ENCODE assay signal across 33 cellular contexts in the genomic region with DNA sequence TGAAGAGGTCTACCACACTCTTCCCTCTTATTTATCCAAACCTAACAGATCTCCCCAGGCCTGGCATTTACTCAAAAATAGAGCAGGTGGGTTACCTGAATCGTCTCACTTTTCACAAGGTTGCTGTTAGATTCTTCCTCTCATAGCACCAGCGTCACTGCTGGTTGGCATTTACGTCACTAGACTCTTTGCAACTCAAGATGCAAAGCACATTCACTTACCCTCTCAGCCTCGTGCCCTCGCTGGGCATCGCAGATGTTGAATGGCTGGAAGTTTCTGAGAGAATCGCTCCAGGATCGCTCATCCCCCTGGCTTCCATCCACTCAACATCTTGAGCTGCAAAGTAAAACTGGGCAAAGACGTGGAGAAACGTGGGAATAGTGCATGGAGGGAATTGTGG. TPM values are rescaled to one million over a fixed set of nuclear protein-coding genes. Genes with fewer than 3 reads are reported as not detected.
"Had no signal": no experiment of that assay in that cellular context is flagged by ENCODE, and none has a peak within 500 bp of the region (broad histone marks: within the 10 kb centered on the region; RNA-seq: fewer than 3 reads in every experiment).

No MANE protein-coding gene starts in this region.

- H3K36me3 ChIP-seq: adrenal gland, brain microvascular endothelial cell, breast epithelium had no signal

- H3K27me3 ChIP-seq: adrenal gland, body of pancreas, brain microvascular endothelial cell, breast epithelium had no signal

- H3K4me3 ChIP-seq: adrenal gland, body of pancreas, breast epithelium had no signal

- DNase-seq: activated B cell treated with CpG ODN at 0.5 μM for 24 hours; activated CD4-positive, alpha-beta memory T cell treated with anti-CD3 and anti-CD28 coated beads, Interleukin-2, amount 10 ng/mL, durations not matched to agents 7 days and 5 days; activated CD4-positive, alpha-beta T cell treated with anti-CD3 and anti-CD28 coated beads for 1 hour; activated CD4-positive, alpha-beta T cell treated with anti-CD3 and anti-CD28 coated beads for 36 hours; activated CD4-positive, alpha-beta T cell treated with anti-CD3 and anti-CD28 coated beads for 48 hours; activated CD4-positive, alpha-beta T cell treated with anti-CD3 and anti-CD28 coated beads, Interleukin-2, amount 10 ng/mL, durations not matched to agents 7 days and 5 days; activated CD4-positive, alpha-beta T cell treated with anti-CD3 and anti-CD28 coated beads, Interleukin-2, amount 50 U/mL, for 48 hours; activated CD8-positive, alpha-beta memory T cell treated with anti-CD3 and anti-CD28 coated beads for 24 hours; activated CD8-positive, alpha-beta memory T cell treated with anti-CD3 and anti-CD28 coated beads, Interleukin-2, amount 10 ng/mL, durations not matched to agents 7 days and 5 days; activated CD8-positive, alpha-beta memory T cell treated with anti-CD3 and anti-CD28 coated beads, Interleukin-2, amount 50 U/mL, for 48 hours; activated CD8-positive, alpha-beta T cell treated with anti-CD3 and anti-CD28 coated beads, Interleukin-2, amount 10 ng/mL, durations not matched to agents 7 days and 5 days; activated effector memory CD4-positive, alpha-beta T cell treated with anti-CD3 and anti-CD28 coated beads, Interleukin-2, amount 50 U/mL, for 16 hours; activated gamma-delta T cell treated with Interleukin-2 at 50 U/mL for 16 hours; activated naive CD4-positive, alpha-beta T cell; activated naive CD4-positive, alpha-beta T cell treated with anti-CD3 and anti-CD28 coated beads for 36 hours; activated naive CD4-positive, alpha-beta T cell treated with anti-CD3 and anti-CD28 coated beads, Interleukin-2, amount 50 U/mL, for 16 hours; activated naive CD8-positive, alpha-beta T cell treated with anti-CD3 and anti-CD28 coated beads for 36 hours; activated T-cell treated with anti-CD3 and anti-CD28 coated beads, Interleukin-2, amount 50 U/mL, for 24 hours; activated T-cell treated with anti-CD3 and anti-CD28 coated beads, Interleukin-2, amount 50 U/mL, for 48 hours; adrenal gland; amniotic stem cell; aorta; body of pancreas; brain microvascular endothelial cell; cerebellar nuclear complex; T-helper 1 cell; T-helper 2 cell; T-helper 9 cell had no signal

- H3K4me1 ChIP-seq: adrenal gland, body of pancreas, breast epithelium had no signal

- ATAC-seq: activated CD4-positive, alpha-beta T cell treated with anti-CD3 and anti-CD28 coated beads for 36 hours; activated CD8-positive, alpha-beta memory T cell treated with anti-CD3 and anti-CD28 coated beads, Interleukin-2, amount 10 ng/mL, durations not matched to agents 7 days and 5 days; activated CD8-positive, alpha-beta T cell treated with anti-CD3 and anti-CD28 coated beads, Interleukin-2, amount 10 ng/mL, durations not matched to agents 7 days and 5 days; activated naive CD4-positive, alpha-beta T cell treated with anti-CD3 and anti-CD28 coated beads, Interleukin-2, amount 50 U/mL, for 72 hours; body of pancreas had no signal

- H3K9me3 ChIP-seq: adrenal gland, breast epithelium had no signal

- H3K27ac ChIP-seq: adrenal gland, body of pancreas, brain microvascular endothelial cell, breast epithelium, VCaP had no signal

RNA-seq across cellular contexts. Expression of a gene that starts 21.9 kb away (rescaled TPM):
- total RNA-seq: activated B cell treated with CpG ODN at 0.5 μM for 24 hours; activated CD4-positive, alpha-beta T cell treated with anti-CD3 and anti-CD28 coated beads for 36 hours; activated CD4-positive, alpha-beta T cell treated with anti-CD3 and anti-CD28 coated beads, Interleukin-2, amount 10 ng/mL, durations not matched to agents 7 days and 5 days; activated CD8-positive, alpha-beta memory T cell treated with anti-CD3 and anti-CD28 coated beads, Interleukin-2, amount 10 ng/mL, durations not matched to agents 7 days and 5 days; activated naive CD4-positive, alpha-beta T cell treated with anti-CD3 and anti-CD28 coated beads for 36 hours; activated naive CD8-positive, alpha-beta T cell treated with anti-CD3 and anti-CD28 coated beads for 36 hours; activated T-helper 2 cell treated with anti-CD3 and anti-CD28 coated beads, Interferon-gamma antibody, Interleukin-2, Interleukin-4, amounts not matched to agents 10 μg/mL and 5 μg/mL and 100 μg/mL, durations not matched to agents 14 hours and 24 hours and 36 hours; adrenal gland; body of pancreas; breast epithelium; chondrocyte had no signal
